ENCODE assay signal across 1 cellular context in the genomic region with DNA sequence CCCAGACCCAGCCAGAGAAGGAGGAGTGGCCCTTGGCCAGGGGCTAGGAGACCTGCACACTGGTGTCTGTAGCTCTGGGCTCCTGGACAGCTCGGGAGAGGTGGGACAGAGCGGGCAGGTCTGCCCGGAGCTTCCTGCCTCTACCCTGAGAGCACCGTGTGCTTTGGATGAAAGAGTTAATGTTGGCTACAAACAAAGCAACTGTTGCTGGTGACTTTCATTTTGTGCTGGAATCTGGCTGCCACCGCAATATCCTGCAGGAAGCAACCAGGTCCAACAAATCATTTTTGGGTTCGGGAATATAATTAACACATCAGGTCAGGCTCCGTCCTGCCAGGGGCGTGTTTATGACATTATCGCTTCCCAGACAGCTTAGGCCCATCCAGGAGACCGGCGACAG.
TF ChIP-seq lines count a peak whose summit lies in the region.

No MANE protein-coding gene starts in this region.

TF ChIP-seq in H1, 55 proteins besides CTCF, POLR2A, EP300 and RAD21:
- TF ChIP-seq SIN3A (conservative IDR thresholded peaks at IDR 0.05 in 1 of 2, IDR thresholded peaks at IDR 0.05 in 1 of 2; ENCODE audit: low read depth in 1 of 2, low read length in 2 of 2) (no peak), RFX5 (IDR thresholded peaks at IDR 0.05; ENCODE audit: borderline replicate concordance, low read depth, low read length) (no peak), SAP30 (IDR thresholded peaks at IDR 0.05; ENCODE audit: insufficient read depth, insufficient replicate concordance, low read length) (no peak), KDM4A (IDR thresholded peaks at IDR 0.05; ENCODE audit: low read depth, low read length, severe bottlenecking) (no peak), KDM1A (IDR thresholded peaks at IDR 0.05; ENCODE audit: borderline replicate concordance, low read length) (no peak), SP4 (IDR thresholded peaks at IDR 0.05; ENCODE audit: low read length) (no peak), TEAD4 (IDR thresholded peaks at IDR 0.05; ENCODE audit: low read depth, low read length) (no peak), RXRA (IDR thresholded peaks at IDR 0.05; ENCODE audit: insufficient read depth, low read depth, low read length) (no peak), CREB1 (IDR thresholded peaks at IDR 0.05) (no peak), NRF1 (IDR thresholded peaks at IDR 0.05; ENCODE audit: low read depth, low read length) (no peak), JUN (IDR thresholded peaks at IDR 0.05; ENCODE audit: low read depth, low read length) (no peak), SRF (IDR thresholded peaks at IDR 0.05; ENCODE audit: low read depth, low read length) (no peak), TAF1 (IDR thresholded peaks at IDR 0.05; ENCODE audit: low read depth, low read length) (no peak), ASH2L (IDR thresholded peaks at IDR 0.05; ENCODE audit: low read length) (no peak)
- TF ChIP-seq, protein P1, sequence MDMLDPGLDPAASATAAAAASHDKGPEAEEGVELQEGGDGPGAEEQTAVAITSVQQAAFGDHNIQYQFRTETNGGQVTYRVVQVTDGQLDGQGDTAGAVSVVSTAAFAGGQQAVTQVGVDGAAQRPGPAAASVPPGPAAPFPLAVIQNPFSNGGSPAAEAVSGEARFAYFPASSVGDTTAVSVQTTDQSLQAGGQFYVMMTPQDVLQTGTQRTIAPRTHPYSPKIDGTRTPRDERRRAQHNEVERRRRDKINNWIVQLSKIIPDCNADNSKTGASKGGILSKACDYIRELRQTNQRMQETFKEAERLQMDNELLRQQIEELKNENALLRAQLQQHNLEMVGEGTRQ (IDR thresholded peaks at IDR 0.05; ENCODE audit: low read length), result no peak
- TF ChIP-seq, protein P2, sequence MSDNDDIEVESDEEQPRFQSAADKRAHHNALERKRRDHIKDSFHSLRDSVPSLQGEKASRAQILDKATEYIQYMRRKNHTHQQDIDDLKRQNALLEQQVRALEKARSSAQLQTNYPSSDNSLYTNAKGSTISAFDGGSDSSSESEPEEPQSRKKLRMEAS (IDR thresholded peaks at IDR 0.05), result no peak
- TF ChIP-seq, protein P3, sequence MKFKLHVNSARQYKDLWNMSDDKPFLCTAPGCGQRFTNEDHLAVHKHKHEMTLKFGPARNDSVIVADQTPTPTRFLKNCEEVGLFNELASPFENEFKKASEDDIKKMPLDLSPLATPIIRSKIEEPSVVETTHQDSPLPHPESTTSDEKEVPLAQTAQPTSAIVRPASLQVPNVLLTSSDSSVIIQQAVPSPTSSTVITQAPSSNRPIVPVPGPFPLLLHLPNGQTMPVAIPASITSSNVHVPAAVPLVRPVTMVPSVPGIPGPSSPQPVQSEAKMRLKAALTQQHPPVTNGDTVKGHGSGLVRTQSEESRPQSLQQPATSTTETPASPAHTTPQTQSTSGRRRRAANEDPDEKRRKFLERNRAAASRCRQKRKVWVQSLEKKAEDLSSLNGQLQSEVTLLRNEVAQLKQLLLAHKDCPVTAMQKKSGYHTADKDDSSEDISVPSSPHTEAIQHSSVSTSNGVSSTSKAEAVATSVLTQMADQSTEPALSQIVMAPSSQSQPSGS (IDR thresholded peaks at IDR 0.05; ENCODE audit: low read length), result no peak
